In the genomic region with DNA sequence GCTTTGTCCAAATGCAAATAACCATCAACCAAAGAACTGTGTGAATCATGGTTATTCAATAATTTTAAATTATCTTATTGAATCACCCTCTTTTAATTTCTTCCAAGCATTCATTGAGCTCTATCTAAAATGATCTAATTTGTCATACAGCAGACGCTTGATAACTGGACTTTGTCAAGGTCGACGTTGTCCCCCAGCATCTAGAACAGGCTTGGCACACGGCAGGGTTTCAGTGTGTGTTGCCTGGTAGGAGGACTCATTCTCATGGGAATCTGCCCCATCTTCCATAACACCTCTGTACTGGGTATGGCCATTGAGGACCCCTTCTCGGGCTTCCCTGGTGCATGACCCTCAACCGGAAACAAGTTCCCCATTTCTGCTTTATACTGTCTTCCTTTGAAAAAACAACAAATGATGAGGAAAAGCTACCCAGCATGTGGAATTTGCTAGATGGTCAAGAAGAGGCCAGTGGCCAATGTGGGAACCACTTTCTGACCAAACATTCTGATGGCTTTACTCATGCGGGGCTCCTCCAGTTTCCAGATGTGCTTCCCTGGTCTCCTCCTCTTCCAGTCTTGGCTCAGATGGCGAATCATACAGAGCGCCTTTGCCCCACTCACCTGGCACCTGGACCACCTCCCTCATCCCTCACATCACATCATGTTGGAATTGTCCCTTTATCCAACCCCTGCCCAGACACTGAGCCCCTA, we compare ENCODE assay signal across 22 cellular contexts. TPM values are rescaled to one million over a fixed set of nuclear protein-coding genes. Genes with fewer than 3 reads are reported as not detected.
A peak's percentile ranks its signal among the peaks of the same experiment; 100 is the strongest.
DNase-seq lines count a peak whose midpoint lies in the region; FAIRE-seq and TF ChIP-seq lines count a peak whose summit lies in the region.
"Had no signal": no experiment of that assay in that cellular context is flagged by ENCODE, and none has a peak within 500 bp of the region (broad histone marks: within the 10 kb centered on the region; RNA-seq: fewer than 3 reads in every experiment).

No MANE protein-coding gene starts in this region.

- H2AFZ ChIP-seq in mesenchymal stem cell (ENCODE audit: low read depth, low read length) = no peak overlapping the region
- H2AFZ ChIP-seq: parathyroid adenoma had no signal

- H4K8ac ChIP-seq in mesenchymal stem cell (ENCODE audit: low read length) = no peak overlapping the region

- no peak overlapping the region for H4K91ac ChIP-seq in mesenchymal stem cell (ENCODE audit: low read length)

- TF ChIP-seq POLR2A in GM12891 (IDR thresholded peaks at IDR 0.05; ENCODE audit: low read depth, low read length) = no peak

- no peak overlapping the region for H2AK5ac ChIP-seq in mesenchymal stem cell (ENCODE audit: low read length, severe bottlenecking)

- in situ Hi-C loops in brain microvascular endothelial cell (cut with HindIII; ENCODE audit: low pct_ligation_motif_present, low sequenced_read_pairs) (no loop called here), GM13977 (cut with MboI; ENCODE audit: low pct_unique_long_range_greater_than_20kb, low sequenced_read_pairs, unreplicated experiment) (no loop called here)

- TF ChIP-seq CTCF in brain microvascular endothelial cell (IDR thresholded peaks at IDR 0.05; ENCODE audit: low read depth, low read length, missing control alignments) (no peak), GM13977 (IDR thresholded peaks at IDR 0.05; ENCODE audit: extremely low read depth, insufficient read depth, missing control alignments) (no peak)

- H3K27ac ChIP-seq in brain microvascular endothelial cell = no peak overlapping the region
- no peak overlapping the region for H3K27ac ChIP-seq in mesenchymal stem cell (ENCODE audit: low read length, poor library complexity, severe bottlenecking)
- H3K27ac ChIP-seq: breast epithelium, parathyroid adenoma, sigmoid colon, tibial nerve had no signal

- no peak for FAIRE-seq in GM12891 (lab: Jason Lieb, UNC)
- FAIRE-seq in RCC 7860 (lab: Jason Lieb, UNC) = no peak
- FAIRE-seq: islet of Langerhans had no signal

- H3K79me1 ChIP-seq in mesenchymal stem cell (replicated peaks; ENCODE audit: low read length, poor library complexity, severe bottlenecking) = peaks cover 1% of the 10 kb centered on the region

- H3K18ac ChIP-seq in mesenchymal stem cell (ENCODE audit: low read depth in 1 of 2, low read length in 2 of 2) = no peak overlapping the region

- no peak overlapping the region for H3K9ac ChIP-seq in mesenchymal stem cell (ENCODE audit: low read length)
- H3K9ac ChIP-seq: parathyroid adenoma had no signal

- H2BK5ac ChIP-seq in mesenchymal stem cell (ENCODE audit: low read depth, low read length, poor library complexity, severe bottlenecking) = no peak overlapping the region

- no peak overlapping the region for H3K14ac ChIP-seq in mesenchymal stem cell (ENCODE audit: low read length in 2 of 2)

- no peak overlapping the region for H3K4me3 ChIP-seq in brain microvascular endothelial cell (ENCODE audit: low read depth, low read length)
- H3K4me3 ChIP-seq in mesenchymal stem cell (ENCODE audit: insufficient read depth in 1 of 2, low read depth in 1 of 2, low read length in 2 of 2) = no peak overlapping the region
- H3K4me3 ChIP-seq: breast epithelium, sigmoid colon, tibial nerve had no signal

- H2BK15ac ChIP-seq in mesenchymal stem cell (ENCODE audit: low read depth, poor library complexity, severe bottlenecking) = peak overlapping the region; percentile 54

- H2BK120ac ChIP-seq in mesenchymal stem cell (ENCODE audit: low read depth, low read length) = no peak overlapping the region

- H3K27me3 ChIP-seq in brain microvascular endothelial cell (replicated peaks) (no peaks in the 10 kb centered on the region), mesenchymal stem cell (ENCODE audit: control insufficient read depth in 1 of 2, insufficient read depth in 1 of 2, low read length in 2 of 2) (no peaks in the 10 kb centered on the region)
- H3K27me3 ChIP-seq: breast epithelium, sigmoid colon, tibial nerve had no signal

- DNase-seq in AG20443 (ENCODE audit: low spot score) (peak; percentile 90), HS-5 (ENCODE audit: low read depth) (peak; percentile 30), brain microvascular endothelial cell (peak; percentile 24), mesenchymal stem cell (peak; percentile 15), GM13977 (ENCODE audit: low spot score) (no peak), GM12891 (ENCODE audit: insufficient read length, low spot score) (no peak), RCC 7860 (ENCODE audit: low spot score) (no peak)
- no peak for DNase-seq in activated naive CD4-positive, alpha-beta T cell treated with anti-CD3 and anti-CD28 coated beads, Interleukin-2, amount 50 U/mL, for 16 hours
- DNase-seq: activated CD4-positive, alpha-beta T cell treated with anti-CD3 and anti-CD28 coated beads, Interleukin-2, amount 50 U/mL, for 1 hour; CD8-positive, alpha-beta T cell; DMS79 treated with DMSO at 0.1 percent for 48 hours; mammary epithelial cell; NCI-H1417 treated with DMSO at 0.1 percent for 48 hours; NCI-H69; SHP77 treated with DMSO at 0.1 percent for 48 hours; sigmoid colon; stimulated activated CD4-positive, alpha-beta T cell treated with anti-CD3 and anti-CD28 coated beads, Interleukin-1b, Interleukin-23, amount 100 ng/mL, for 48 hours; stimulated activated naive CD8-positive, alpha-beta T cell treated with anti-CD3 and anti-CD28 coated beads, Interleukin-15, Interleukin-2, amounts not matched to agents 100 U/mL and 50 U/mL, for 24 hours had no signal

- no peaks in the 10 kb centered on the region for H3K9me3 ChIP-seq in mesenchymal stem cell (ENCODE audit: control insufficient read depth, low read length)
- H3K9me3 ChIP-seq: breast epithelium, sigmoid colon, tibial nerve had no signal

- no peaks in the 10 kb centered on the region for H3K4me1 ChIP-seq in mesenchymal stem cell (ENCODE audit: control insufficient read depth, insufficient read depth, low read depth, low read length)
- H3K4me1 ChIP-seq: breast epithelium, parathyroid adenoma, sigmoid colon, tibial nerve had no signal

- H3K36me3 ChIP-seq in brain microvascular endothelial cell (replicated peaks) (peaks cover 64% of the 10 kb centered on the region), mesenchymal stem cell (ENCODE audit: control insufficient read depth in 1 of 2, insufficient read depth in 2 of 2, low read depth in 1 of 2, low read length in 2 of 2) (peaks cover 62 to 98% of the 10 kb centered on the region in 2 experiments)

- H3K23ac ChIP-seq in mesenchymal stem cell (ENCODE audit: low read length in 2 of 2) = no peak overlapping the region

- H3K4me2 ChIP-seq in mesenchymal stem cell (ENCODE audit: low read length, poor library complexity, severe bottlenecking) = no peak overlapping the region

- H3K4ac ChIP-seq in mesenchymal stem cell (ENCODE audit: low read depth in 1 of 2, low read length in 2 of 2) = no peak overlapping the region

- no peak overlapping the region for H2BK12ac ChIP-seq in mesenchymal stem cell (ENCODE audit: low read length in 2 of 2)

- 97% methylated on average over 7 of the region's 9 CpGs for WGBS in mesenchymal stem cell

TF ChIP-seq in GM12891, 5 proteins besides CTCF, POLR2A, EP300 and RAD21:
- TF ChIP-seq POU2F2 (IDR thresholded peaks at IDR 0.05; ENCODE audit: low read depth, low read length) = no peak
- no peak for TF ChIP-seq SPI1 (IDR thresholded peaks at IDR 0.05; ENCODE audit: low read depth, low read length)
- no peak for TF ChIP-seq POLR2AphosphoS5 (IDR thresholded peaks at IDR 0.05; ENCODE audit: low read depth, low read length)
- no peak for TF ChIP-seq TAF1 (IDR thresholded peaks at IDR 0.05; ENCODE audit: low read depth, low read length)
- no peak for TF ChIP-seq PAX5 (IDR thresholded peaks at IDR 0.05; ENCODE audit: insufficient read depth, low read length, severe bottlenecking)

RNA-seq across cellular contexts. Expression of a gene that starts 41.7 kb away (rescaled TPM):
- polyA plus RNA-seq in mesenchymal stem cell (2013, experiment 1 of 2) = 14.9 TPM
- polyA plus RNA-seq in mesenchymal stem cell (2013, experiment 2 of 2) = 13.9 TPM
- 15.1 TPM for polyA plus RNA-seq in GM12891 (2012; ENCODE audit: low read depth, missing spikeins)

Comparison
In these comparisons a context has a peak if more than half of its experiments do, and no peak if none do; other contexts are left out.
1. DNase-seq: peak in AG20443 (single experiment), HS-5 (single experiment), brain microvascular endothelial cell (single experiment) and mesenchymal stem cell (single experiment); none in GM13977 (single experiment), GM12891 (single experiment), activated naive CD4-positive, alpha-beta T cell treated with anti-CD3 and anti-CD28 coated beads, Interleukin-2, amount 50 U/mL, for 16 hours (single experiment) and RCC 7860 (single experiment).